10 cellular contexts compared by ENCODE assay signal in the genomic region with DNA sequence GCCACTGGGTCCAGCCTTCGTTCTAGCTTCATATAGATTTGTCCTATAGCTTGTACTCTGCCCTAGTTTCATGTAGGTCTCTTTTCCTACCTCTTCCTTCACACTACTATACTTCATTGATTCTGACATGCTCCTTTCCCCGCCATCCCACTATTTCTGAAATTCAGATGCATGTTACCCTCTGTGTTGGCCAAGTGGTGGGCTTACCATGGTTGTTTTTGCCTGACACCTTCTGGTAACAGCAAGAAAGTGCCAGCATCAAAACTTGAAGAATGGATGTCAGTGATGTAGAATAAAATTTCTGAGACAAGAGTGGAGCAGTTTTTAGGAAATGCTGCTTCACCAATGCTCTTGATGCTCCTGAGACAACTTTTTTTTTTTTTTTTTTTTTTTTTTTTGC. TPM values are rescaled to one million over a fixed set of nuclear protein-coding genes. Genes with fewer than 3 reads are reported as not detected.
DNase-seq lines count a peak whose midpoint lies in the region; ATAC-seq and TF ChIP-seq lines count a peak whose summit lies in the region.
"Had no signal": no experiment of that assay in that cellular context is flagged by ENCODE, and none has a peak within 500 bp of the region (broad histone marks: within the 10 kb centered on the region; RNA-seq: fewer than 3 reads in every experiment).

No MANE protein-coding gene starts in this region.

- POLR2A ChIA-PET in naive thymus-derived CD4-positive, alpha-beta T cell (lab: Charles Lee), result interaction anchor here (0.7 to 2.3 kb wide), 9 partner anchors 9 to 186 kb away, joined by 3 to 8 read pairs (median 3); a partner anchor contains a TSS

- DNase-seq in NCI-H524 (lab: John Stamatoyannopoulos, UW) (peak; percentile 9 to 45), NCI-H524 treated with DMSO at 0.1 percent for 48 hours (lab: John Stamatoyannopoulos, UW) (no peak), MV-4-11 (lab: John Stamatoyannopoulos, UW) (peak; percentile 25), chondrocyte (ENCODE audit: low spot score) (no peak), aorta (no peak), tibial artery (no peak), DMS153 (lab: John Stamatoyannopoulos, UW) (no peak)
- peak in 6 of 9 donors; percentile 28 to 65 (median 48) for DNase-seq in naive thymus-derived CD4-positive, alpha-beta T cell
- DNase-seq: activated B cell treated with CpG ODN at 0.5 μM for 24 hours, pancreas had no signal

- no peaks in the 10 kb centered on the region for H3K27me3 Mint-ChIP-seq in chondrocyte (ENCODE audit: low read depth)
- H3K27me3 Mint-ChIP-seq in naive thymus-derived CD4-positive, alpha-beta T cell, result no peaks in the 10 kb centered on the region
- H3K27me3 Mint-ChIP-seq: activated B cell treated with CpG ODN at 0.5 μM for 24 hours had no signal

- H3K9me3 Mint-ChIP-seq in chondrocyte (ENCODE audit: low read depth), result no peaks in the 10 kb centered on the region
- H3K9me3 Mint-ChIP-seq in naive thymus-derived CD4-positive, alpha-beta T cell, result peaks cover 0 to 2% (median 0%) of the 10 kb centered on the region in 11 donors
- H3K9me3 Mint-ChIP-seq: activated B cell treated with CpG ODN at 0.5 μM for 24 hours had no signal

- H3K9me3 ChIP-seq in naive thymus-derived CD4-positive, alpha-beta T cell (ENCODE audit: control insufficient read depth in 2 of 3, low read length in 3 of 3), result no peaks in the 10 kb centered on the region
- H3K9me3 ChIP-seq in aorta (ENCODE audit: control insufficient read depth, low read length) (no peaks in the 10 kb centered on the region), tibial artery (no peaks in the 10 kb centered on the region)
- H3K9me3 ChIP-seq: pancreas had no signal

- no peak overlapping the region for H3K27ac Mint-ChIP-seq in chondrocyte (ENCODE audit: unreplicated experiment)
- H3K27ac Mint-ChIP-seq in naive thymus-derived CD4-positive, alpha-beta T cell, result peak overlapping the region in 7 of 9 donors; percentile 0 to 75 (median 49)
- H3K27ac Mint-ChIP-seq: activated B cell treated with CpG ODN at 0.5 μM for 24 hours had no signal

- no peaks in the 10 kb centered on the region for H3K27me3 ChIP-seq in naive thymus-derived CD4-positive, alpha-beta T cell (ENCODE audit: control insufficient read depth in 2 of 2, insufficient read depth in 2 of 2, low read length in 2 of 2)
- H3K27me3 ChIP-seq in aorta (ENCODE audit: control insufficient read depth in 1 of 2, insufficient read depth in 2 of 2, low read length in 1 of 2), result no peaks in the 10 kb centered on the region
- H3K27me3 ChIP-seq in tibial artery, result no peaks in the 10 kb centered on the region
- H3K27me3 ChIP-seq: pancreas had no signal

- CTCF ChIA-PET in naive thymus-derived CD4-positive, alpha-beta T cell (lab: Charles Lee), result interaction anchor here (0.6 to 8.5 kb wide), 15 partner anchors 9 to 501 kb away, joined by 3 to 87 read pairs (median 4); a partner anchor contains a TSS

- ATAC-seq in naive thymus-derived CD4-positive, alpha-beta T cell, result peak; percentile 57
- ATAC-seq in aorta (ENCODE audit: low FRiP score), result no peak

- H3K27ac ChIP-seq in naive thymus-derived CD4-positive, alpha-beta T cell (ENCODE audit: low read depth, low read length), result no peak overlapping the region
- H3K27ac ChIP-seq in aorta (ENCODE audit: low read depth in 1 of 2, low read length in 2 of 2), result no peak overlapping the region
- H3K27ac ChIP-seq in tibial artery, result no peak overlapping the region
- H3K27ac ChIP-seq: pancreas had no signal

- H3K4me3 ChIP-seq in naive thymus-derived CD4-positive, alpha-beta T cell (ENCODE audit: low read length), result no peak overlapping the region
- no peak overlapping the region for H3K4me3 ChIP-seq in aorta (ENCODE audit: low read length in 2 of 2)
- no peak overlapping the region for H3K4me3 ChIP-seq in tibial artery
- H3K4me3 ChIP-seq: pancreas had no signal

- peak; percentile 76 for TF ChIP-seq CTCF in chondrocyte (IDR thresholded peaks at IDR 0.05)
- peak in 1 of 2 experiments; percentile 20 for TF ChIP-seq CTCF in tibial artery (IDR thresholded peaks at IDR 0.05)

- H3K4me1 ChIP-seq in naive thymus-derived CD4-positive, alpha-beta T cell (ENCODE audit: control insufficient read depth in 2 of 2, insufficient read depth in 2 of 2, low read length in 2 of 2), result peaks cover 0 to 19% of the 10 kb centered on the region in 2 donors
- H3K4me1 ChIP-seq in aorta (ENCODE audit: control insufficient read depth in 1 of 2, insufficient read depth in 2 of 2, low read length in 2 of 2) (no peaks in the 10 kb centered on the region), tibial artery (no peaks in the 10 kb centered on the region)
- H3K4me1 ChIP-seq: pancreas had no signal

- no peaks in the 10 kb centered on the region for H3K36me3 ChIP-seq in naive thymus-derived CD4-positive, alpha-beta T cell (ENCODE audit: control insufficient read depth in 2 of 3, insufficient read depth in 3 of 3, low read length in 3 of 3)
- H3K36me3 ChIP-seq in aorta (ENCODE audit: control insufficient read depth in 1 of 2, insufficient read depth in 2 of 2, low read length in 1 of 2) (no peaks in the 10 kb centered on the region), tibial artery (no peaks in the 10 kb centered on the region)
- H3K36me3 ChIP-seq: pancreas had no signal

- H3K36me3 Mint-ChIP-seq in chondrocyte (ENCODE audit: low read depth), result no peaks in the 10 kb centered on the region
- no peaks in the 10 kb centered on the region for H3K36me3 Mint-ChIP-seq in naive thymus-derived CD4-positive, alpha-beta T cell

- H3K4me1 Mint-ChIP-seq in chondrocyte (ENCODE audit: low read depth), result peaks cover 7% of the 10 kb centered on the region
- H3K4me1 Mint-ChIP-seq in naive thymus-derived CD4-positive, alpha-beta T cell, result peaks cover 12 to 36% (median 27%) of the 10 kb centered on the region in 7 donors

- H3K4me3 Mint-ChIP-seq in chondrocyte (ENCODE audit: unreplicated experiment), result no peak overlapping the region
- H3K4me3 Mint-ChIP-seq in naive thymus-derived CD4-positive, alpha-beta T cell, result no peak overlapping the region
- H3K4me3 Mint-ChIP-seq: activated B cell treated with CpG ODN at 0.5 μM for 24 hours had no signal

- 79 to 84% methylated on average over 2 of the region's 2 CpGs for WGBS in aorta, 2 donors

- intact Hi-C loops in naive thymus-derived CD4-positive, alpha-beta T cell (cut with micrococcal nuclease), result loop anchor here (1.0 to 2.0 kb wide), 6 partner anchors 19 to 184 kb away; a partner anchor contains a TSS
- intact Hi-C loops in aorta (cut with DNase I), result loop anchor here in 1 of 2 donors (10.0 kb wide), 1 partner anchor 181 kb away; no protein-coding TSS in a partner anchor
- intact Hi-C loops in tibial artery (cut with DNase I; ENCODE audit: low total_unique reads), result no loop called here

RNA-seq across cellular contexts. Expression of a gene that starts 19.5 kb away (rescaled TPM):
- total RNA-seq in chondrocyte (39.3 to 41.5 TPM (median 39.9 TPM) in 3 replicates), aorta (10 to 100 TPM; 15.5 to 22.1 TPM)
- total RNA-seq in naive thymus-derived CD4-positive, alpha-beta T cell, result 100 to 1,000 TPM in 4 of 5 experiments, 10 to 100 TPM in 1; 71.2 to 164 (median 163) TPM
- 10 to 100 TPM; 34.3 to 34.9 TPM for polyA plus RNA-seq in naive thymus-derived CD4-positive, alpha-beta T cell
- 1 to 10 TPM; 1.4 to 1.7 TPM for polyA plus RNA-seq in aorta

RNA-seq across cellular contexts. Expression of a gene that starts 44.5 kb away (rescaled TPM):
- total RNA-seq in chondrocyte (not detected in 3 replicates), aorta (not detected)
- total RNA-seq in naive thymus-derived CD4-positive, alpha-beta T cell, result not detected
- not detected for polyA plus RNA-seq in naive thymus-derived CD4-positive, alpha-beta T cell
- polyA plus RNA-seq in aorta, result not detected
- total RNA-seq: activated B cell treated with CpG ODN at 0.5 μM for 24 hours, pancreas had no signal
- polyA plus RNA-seq: pancreas had no signal

Comparison
In these comparisons a context has a peak if more than half of its experiments do, and no peak if none do; other contexts are left out.
1. DNase-seq: peak in NCI-H524 (2 of 2), MV-4-11 (single experiment) and naive thymus-derived CD4-positive, alpha-beta T cell (6 of 9); none in NCI-H524 treated with DMSO at 0.1 percent for 48 hours (single experiment), chondrocyte (single experiment), aorta (0 of 2), tibial artery (0 of 2) and DMS153 (single experiment).